26 cellular contexts compared by ENCODE assay signal in genomic region chrY:15779891-15780290, GRCh38.
"Had no signal": no experiment of that assay in that cellular context is flagged by ENCODE, and none has a peak within 500 bp of the region (broad histone marks: within the 10 kb centered on the region; RNA-seq: fewer than 3 reads in every experiment).

No MANE protein-coding gene starts in this region.

- H3K4me1 ChIP-seq: stomach, suprapubic skin, testis, thyroid gland, tibial artery, tibial nerve, transverse colon, upper lobe of left lung, upper lobe of right lung, uterus, vagina had no signal

- H3K27me3 ChIP-seq: stomach, suprapubic skin, testis, thyroid gland, tibial artery, tibial nerve, transverse colon, upper lobe of left lung, upper lobe of right lung, uterus, vagina had no signal

- H3K36me3 ChIP-seq: stomach, suprapubic skin, thoracic aorta, thyroid gland, tibial artery, tibial nerve, transverse colon, upper lobe of left lung, upper lobe of right lung, uterus, vagina had no signal

- DNase-seq: stimulated activated CD4-positive, alpha-beta T cell treated with anti-CD3 and anti-CD28 coated beads, Interleukin-2, amount 100 ng/mL, for 48 hours; stimulated activated CD4-positive, alpha-beta T cell treated with anti-CD3 and anti-CD28 coated beads, Interleukin-4, amount 100 ng/mL, for 1 hour; stimulated activated CD4-positive, alpha-beta T cell treated with anti-CD3 and anti-CD28 coated beads, Interleukin-4, amount 100 ng/mL, for 24 hours; stimulated activated CD4-positive, alpha-beta T cell treated with anti-CD3 and anti-CD28 coated beads, Interleukin-4, amount 100 ng/mL, for 4 hours; stimulated activated CD8-positive, alpha-beta memory T cell treated with anti-CD3 and anti-CD28 coated beads, Interleukin-4, amount 100 ng/mL, for 48 hours; stimulated activated naive B cell treated with anti-CD40 and anti-IgM and Interleukin-4, amounts not matched to agents 10 μg/mL and 1 μg/mL and 100 μg/mL, for 72 hours; stimulated activated naive CD4-positive, alpha-beta T cell treated with Interleukin-2 at 50 U/mL for 16 hours; stimulated activated naive CD8-positive, alpha-beta T cell treated with anti-CD3 and anti-CD28 coated beads, Interleukin-15, amount 100 ng/mL, for 72 hours; stimulated activated naive CD8-positive, alpha-beta T cell treated with anti-CD3 and anti-CD28 coated beads, Interleukin-15, Interleukin-2, amounts not matched to agents 100 U/mL and 50 U/mL, for 24 hours; stomach; substantia nigra; testis; thyroid gland; tibial artery; transverse colon; trophoblast cell; upper lobe of left lung; upper lobe of right lung; uterus had no signal

- H3K4me3 ChIP-seq: stomach, suprapubic skin, testis, thoracic aorta, thyroid gland, tibial artery, tibial nerve, transverse colon, upper lobe of left lung, upper lobe of right lung, uterus, vagina had no signal

- H3K9me3 ChIP-seq: stomach, suprapubic skin, testis, thoracic aorta, thyroid gland, tibial artery, tibial nerve, transverse colon, upper lobe of left lung, upper lobe of right lung, uterus, vagina had no signal

- FAIRE-seq: urothelium cell line had no signal

- H3K27ac ChIP-seq: stomach, suprapubic skin, testis, thoracic aorta, thyroid gland, tibial artery, tibial nerve, transverse colon, upper lobe of left lung, upper lobe of right lung, uterus, vagina had no signal

- ATAC-seq: stimulated activated effector memory CD8-positive, alpha-beta T cell treated with anti-CD3 and anti-CD28 coated beads, Interleukin-12 subunit alpha, Interleukin-12 subunit beta, amount 100 ng/mL, for 72 hours; stimulated activated memory B cell treated with anti-CD40 and anti-IgM and Interleukin-4, amounts not matched to agents 10 μg/mL and 1 μg/mL and 100 μg/mL, for 72 hours; stimulated activated naive B cell treated with anti-CD40 and anti-IgM and Interleukin-4, amounts not matched to agents 10 μg/mL and 1 μg/mL and 100 μg/mL, for 72 hours; stimulated activated naive CD8-positive, alpha-beta T cell treated with anti-CD3 and anti-CD28 coated beads, Interleukin-15, amount 100 ng/mL, for 72 hours; stimulated activated naive CD8-positive, alpha-beta T cell treated with anti-CD3 and anti-CD28 coated beads, Interleukin-15, Interleukin-2, amounts not matched to agents 100 U/mL and 50 U/mL, for 24 hours; upper lobe of right lung had no signal
